9 cellular contexts compared by ENCODE assay signal in genomic region chr15:40266828-40267304, GRCh38. TPM values are rescaled to one million over a fixed set of nuclear protein-coding genes. Genes with fewer than 3 reads are reported as not detected.
DNase-seq lines count a peak whose midpoint lies in the region; ATAC-seq and TF ChIP-seq lines count a peak whose summit lies in the region.
"Had no signal": no experiment of that assay in that cellular context is flagged by ENCODE, and none has a peak within 500 bp of the region (broad histone marks: within the 10 kb centered on the region; RNA-seq: fewer than 3 reads in every experiment).

No MANE protein-coding gene starts in this region.

- H3K27me3 ChIP-seq in prostate gland (replicated peaks; ENCODE audit: insufficient read depth) = no peaks in the 10 kb centered on the region

- no peak overlapping the region for H3K4me3 ChIP-seq in epithelial cell of proximal tubule (ENCODE audit: low read depth, low read length)
- no peak overlapping the region for H3K4me3 ChIP-seq in prostate gland

- no peaks in the 10 kb centered on the region for H3K4me1 ChIP-seq in prostate gland (replicated peaks)

- H3K36me3 ChIP-seq in prostate gland = no peaks in the 10 kb centered on the region

- H3K9me3 ChIP-seq in prostate gland = no peaks in the 10 kb centered on the region

- no peak overlapping the region for H3K27ac ChIP-seq in prostate gland

- WGBS in prostate gland = 23% methylated on average over 7 of the region's 7 CpGs

- TF ChIP-seq CTCF in epithelial cell of proximal tubule (conservative IDR thresholded peaks at IDR 0.05; ENCODE audit: low read depth, low read length) (no peak), prostate gland (IDR thresholded peaks at IDR 0.05) (no peak)

- ATAC-seq in GM18909 (IDR thresholded peaks at IDR 0.05; ENCODE audit: poor library complexity, unreplicated experiment) = no peak

- TF ChIP-seq POLR2A in prostate gland (IDR thresholded peaks at IDR 0.05) = peak; percentile 56

- intact Hi-C loops in prostate gland (cut with DNase I) = no loop called here

- DNase-seq in ELF-1 (ENCODE audit: low read depth, low spot score) (peak; percentile 86), NOMO-1 treated with DMSO at 0.1 percent for 48 hours (lab: John Stamatoyannopoulos, UW; ENCODE audit: unreplicated experiment) (peak; percentile 41), epithelial cell of proximal tubule (ENCODE audit: low read depth) (peak; percentile 35), prostate gland (ENCODE audit: low spot score) (peak; percentile 58), NCI-H2029 treated with DMSO at 0.1 percent for 48 hours (lab: John Stamatoyannopoulos, UW) (no peak), NCI-H526 (lab: John Stamatoyannopoulos, UW) (no peak), SHP77 treated with DMSO at 0.1 percent for 48 hours (lab: John Stamatoyannopoulos, UW) (no peak)
- DNase-seq: activated naive CD4-positive, alpha-beta T cell treated with Interleukin-2 at 50 U/mL for 16 hours had no signal

RNA-seq across cellular contexts. Expression of gene ANKRD63, which starts 16.0 kb away (rescaled TPM):
- total RNA-seq in epithelial cell of proximal tubule (0.22 TPM in 1 of 2 replicates, not detected in the other), prostate gland (1 to 10 TPM in 1 of 2 donors, not detected in 1; 2.7 TPM)

RNA-seq across cellular contexts. Expression of gene PAK6, which starts 28.0 kb away (rescaled TPM):
- total RNA-seq in epithelial cell of proximal tubule = 4.5 and 7.1 TPM in 2 replicates
- 100 to 1,000 TPM in 1 of 2 donors, 10 to 100 TPM in 1; 13.8 to 190 TPM for total RNA-seq in prostate gland

RNA-seq across cellular contexts. Expression of gene PLCB2, which starts 40.9 kb away (rescaled TPM):
- total RNA-seq in epithelial cell of proximal tubule = 0.81 and 1.2 TPM in 2 replicates
- total RNA-seq in prostate gland = 10 to 100 TPM in 1 of 2 donors, 1 to 10 TPM in 1; 1.5 to 13.0 TPM

RNA-seq across cellular contexts. Expression of gene INAFM2, which starts 56.6 kb away (rescaled TPM):
- total RNA-seq in epithelial cell of proximal tubule = 15.3 and 17.3 TPM in 2 replicates
- total RNA-seq in prostate gland = 10 to 100 TPM; 18.7 to 24.3 TPM

Comparison
In these comparisons a context has a peak if more than half of its experiments do, and no peak if none do; other contexts are left out.
1. DNase-seq: peak in ELF-1 (single experiment), NOMO-1 treated with DMSO at 0.1 percent for 48 hours (single experiment), epithelial cell of proximal tubule (single experiment) and prostate gland (single experiment); none in NCI-H2029 treated with DMSO at 0.1 percent for 48 hours (single experiment), NCI-H526 (0 of 2) and SHP77 treated with DMSO at 0.1 percent for 48 hours (single experiment).